Comparison of ENCODE assay signal across 9 cellular contexts in the genomic region with DNA sequence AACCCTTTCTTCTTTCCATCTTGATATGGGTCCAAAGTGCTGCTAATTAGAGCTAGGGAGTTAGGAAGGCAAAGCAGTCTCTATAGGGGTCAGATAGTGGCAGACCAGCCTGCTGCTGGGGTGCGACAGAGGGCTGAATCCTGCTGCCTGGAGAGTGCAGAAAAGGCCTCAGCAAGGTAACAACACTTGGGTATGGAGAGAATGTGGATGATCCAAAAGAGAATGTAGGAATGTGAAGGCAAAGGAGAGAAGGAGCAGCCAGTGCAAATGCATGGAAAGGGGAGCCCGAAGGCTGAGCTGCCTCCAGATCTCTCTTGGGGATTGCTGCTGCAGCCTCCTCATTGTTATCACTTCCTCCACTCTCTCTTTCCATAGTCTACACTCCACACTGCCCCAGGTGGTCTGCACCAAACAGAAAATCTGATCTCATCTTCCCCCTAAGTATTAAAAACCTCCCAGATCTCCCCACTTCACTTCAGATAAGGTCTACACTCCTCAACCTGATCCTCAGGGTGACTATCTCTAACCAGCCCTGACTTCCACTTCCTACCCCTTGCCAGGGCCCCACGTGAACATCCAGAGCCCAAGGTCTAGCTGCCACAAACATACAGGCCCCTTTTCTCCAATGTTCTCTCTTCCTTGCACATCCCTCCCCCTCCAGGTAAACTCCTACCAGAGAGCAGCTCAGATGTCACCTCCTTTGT. TPM values are rescaled to one million over a fixed set of nuclear protein-coding genes. Genes with fewer than 3 reads are reported as not detected.
DNase-seq lines count a peak whose midpoint lies in the region; ATAC-seq and TF ChIP-seq lines count a peak whose summit lies in the region.
"Had no signal": no experiment of that assay in that cellular context is flagged by ENCODE, and none has a peak within 500 bp of the region (broad histone marks: within the 10 kb centered on the region; RNA-seq: fewer than 3 reads in every experiment).

No MANE protein-coding gene starts in this region.

- peak; percentile 46 for ATAC-seq in activated CD4-positive, alpha-beta T cell treated with anti-CD3 and anti-CD28 coated beads for 36 hours
- no peak for ATAC-seq in T-helper 17 cell
- no peak for ATAC-seq in GM18517 (IDR thresholded peaks at IDR 0.05; ENCODE audit: unreplicated experiment)

- POLR2A ChIA-PET in activated CD4-positive, alpha-beta T cell treated with anti-CD3 and anti-CD28 coated beads for 36 hours (lab: Charles Lee): interaction anchor here (0.6 kb wide), 1 partner anchor 60 kb away, joined by 12 read pairs; no protein-coding TSS in a partner anchor

- no peak for TF ChIP-seq POLR2A in testis (IDR thresholded peaks at IDR 0.05)

- no peaks in the 10 kb centered on the region for H3K27me3 Mint-ChIP-seq in activated CD4-positive, alpha-beta T cell treated with anti-CD3 and anti-CD28 coated beads for 36 hours
- H3K27me3 Mint-ChIP-seq in T-helper 17 cell: no peaks in the 10 kb centered on the region

- CTCF ChIA-PET in activated CD4-positive, alpha-beta T cell treated with anti-CD3 and anti-CD28 coated beads for 36 hours (lab: Charles Lee): interaction anchor here (0.6 to 1.8 kb wide), 8 partner anchors 10 to 369 kb away, joined by 3 to 5 read pairs (median 3); no protein-coding TSS in a partner anchor

- no peak overlapping the region for H3K4me3 Mint-ChIP-seq in activated CD4-positive, alpha-beta T cell treated with anti-CD3 and anti-CD28 coated beads for 36 hours
- H3K4me3 Mint-ChIP-seq in T-helper 17 cell: no peak overlapping the region

- TF ChIP-seq CTCF in testis (IDR thresholded peaks at IDR 0.05): no peak

- H3K27ac ChIP-seq in layer of hippocampus (ENCODE audit: low read depth, low read length) (peak overlapping the region; percentile 10), testis (peak overlapping the region; percentile 34 to 76)

- no peak overlapping the region for H3K4me3 ChIP-seq in testis

- WGBS in testis, 2 donors: 38 to 40% methylated on average over 3 of the region's 3 CpGs

- no peaks in the 10 kb centered on the region for H3K36me3 Mint-ChIP-seq in activated CD4-positive, alpha-beta T cell treated with anti-CD3 and anti-CD28 coated beads for 36 hours (ENCODE audit: low read depth)
- H3K36me3 Mint-ChIP-seq in T-helper 17 cell (ENCODE audit: low read depth): no peaks in the 10 kb centered on the region

- intact Hi-C loops in activated CD4-positive, alpha-beta T cell treated with anti-CD3 and anti-CD28 coated beads for 36 hours (cut with DNase I, micrococcal nuclease): no loop called here
- intact Hi-C loops in testis (cut with DNase I; ENCODE audit: low total_unique reads): no loop called here

- no peaks in the 10 kb centered on the region for H3K36me3 ChIP-seq in testis (ENCODE audit: low read depth, missing control alignments)

- no peaks in the 10 kb centered on the region for H3K9me3 Mint-ChIP-seq in activated CD4-positive, alpha-beta T cell treated with anti-CD3 and anti-CD28 coated beads for 36 hours (ENCODE audit: low read depth)

- H3K27me3 ChIP-seq in layer of hippocampus (ENCODE audit: control insufficient read depth, insufficient read depth, low read length) (no peaks in the 10 kb centered on the region), testis (no peaks in the 10 kb centered on the region)

- no peaks in the 10 kb centered on the region for H3K9me3 ChIP-seq in T-helper 17 cell (ENCODE audit: control insufficient read depth, low read length, poor library complexity, severe bottlenecking)
- no peaks in the 10 kb centered on the region for H3K9me3 ChIP-seq in testis

- H3K27ac Mint-ChIP-seq in activated CD4-positive, alpha-beta T cell treated with anti-CD3 and anti-CD28 coated beads for 36 hours: peak overlapping the region; percentile 3
- peak overlapping the region; percentile 24 for H3K27ac Mint-ChIP-seq in T-helper 17 cell

- no peak for DNase-seq in activated CD4-positive, alpha-beta T cell treated with anti-CD3 and anti-CD28 coated beads for 36 hours
- no peak for DNase-seq in activated CD4-positive, alpha-beta T cell treated with anti-CD3 and anti-CD28 coated beads, Interleukin-2, amount 50 U/mL, for 48 hours
- no peak for DNase-seq in T-helper 17 cell
- no peak for DNase-seq in testis
- DNase-seq in stimulated activated CD4-positive, alpha-beta T cell treated with anti-CD3 and anti-CD28 coated beads, Interleukin-4, amount 100 ng/mL, for 24 hours: no peak
- DNase-seq in stimulated activated naive CD4-positive, alpha-beta T cell treated with Interleukin-2 at 50 U/mL for 16 hours (lab: John Stamatoyannopoulos, UW): no peak
- DNase-seq: NCI-H1930 had no signal

- H3K4me1 ChIP-seq in testis: peaks cover 74% of the 10 kb centered on the region

- peaks cover 27% of the 10 kb centered on the region for H3K4me1 Mint-ChIP-seq in activated CD4-positive, alpha-beta T cell treated with anti-CD3 and anti-CD28 coated beads for 36 hours
- H3K4me1 Mint-ChIP-seq in T-helper 17 cell: peaks cover 21% of the 10 kb centered on the region

RNA-seq across cellular contexts. Expression of a gene that starts 28.8 kb away (rescaled TPM):
- 10 to 100 TPM; 11.3 to 11.9 TPM for total RNA-seq in activated CD4-positive, alpha-beta T cell treated with anti-CD3 and anti-CD28 coated beads for 36 hours
- total RNA-seq in T-helper 17 cell (10 to 100 TPM; 42.2 to 44.2 TPM), testis (100 to 1,000 TPM; 218 to 221 TPM)
- polyA plus RNA-seq in testis (ENCODE audit: insufficient read depth, low read depth, low replicate concordance): 92.4 TPM

RNA-seq across cellular contexts. Expression of a gene that starts 29.2 kb away (rescaled TPM):
- under 1 TPM; 0.11 to 0.18 TPM for total RNA-seq in activated CD4-positive, alpha-beta T cell treated with anti-CD3 and anti-CD28 coated beads for 36 hours
- total RNA-seq in T-helper 17 cell (not detected), testis (10 to 100 TPM; 21.6 to 22.1 TPM)
- polyA plus RNA-seq in testis (ENCODE audit: insufficient read depth, low read depth, low replicate concordance): 57.4 TPM

Comparison
In these comparisons a context has a peak if more than half of its experiments do, and no peak if none do; other contexts are left out.
1. RNA of a gene that starts 28.8 kb away (total RNA-seq): 218 to 221 TPM in testis; 42.2 to 44.2 TPM in T-helper 17 cell and 11.3 to 11.9 TPM in activated CD4-positive, alpha-beta T cell treated with anti-CD3 and anti-CD28 coated beads for 36 hours; every median in the first group is over 4 times any median in the second.
2. RNA of a gene that starts 29.2 kb away (total RNA-seq): 21.6 to 22.1 TPM in testis; 0.11 to 0.18 TPM in activated CD4-positive, alpha-beta T cell treated with anti-CD3 and anti-CD28 coated beads for 36 hours and not detected in T-helper 17 cell; every median in the first group is over 10 times any median in the second.